Comparison of ENCODE assay signal across 27 cellular contexts in the genomic region with DNA sequence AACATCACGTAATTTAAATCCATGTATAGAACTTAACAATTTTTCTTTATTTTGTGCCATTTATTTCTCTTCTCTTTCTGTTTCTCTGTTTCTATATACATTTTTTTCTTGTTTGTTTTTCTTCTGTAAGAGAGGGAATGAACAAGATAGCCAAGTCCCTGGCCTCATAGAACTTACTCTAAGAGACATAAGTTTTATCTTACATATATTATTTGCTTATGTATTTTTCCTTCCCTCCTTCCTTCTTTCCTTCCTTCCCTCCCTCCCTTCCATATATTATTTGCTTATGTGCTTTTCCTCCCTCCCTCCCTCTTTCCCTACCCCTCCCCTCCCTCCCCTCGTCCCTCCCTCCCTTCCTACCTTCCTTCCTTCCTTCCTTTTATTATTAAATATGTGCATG.
"Had no signal": no experiment of that assay in that cellular context is flagged by ENCODE, and none has a peak within 500 bp of the region (broad histone marks: within the 10 kb centered on the region; RNA-seq: fewer than 3 reads in every experiment).

No MANE protein-coding gene starts in this region.

- H3K4me3 ChIP-seq: stomach, suprapubic skin, testis, thoracic aorta, thyroid gland, tibial artery, tibial nerve, transverse colon, upper lobe of left lung, upper lobe of right lung, uterus, vagina had no signal

- H3K9me3 ChIP-seq: stomach, suprapubic skin, testis, thoracic aorta, thyroid gland, tibial artery, tibial nerve, transverse colon, upper lobe of left lung, upper lobe of right lung, uterus, vagina had no signal

- H3K27ac ChIP-seq: stomach, suprapubic skin, testis, thoracic aorta, thyroid gland, tibial artery, tibial nerve, transverse colon, upper lobe of left lung, upper lobe of right lung, uterus, vagina had no signal

- FAIRE-seq: urothelium cell line had no signal

- ATAC-seq: stimulated activated effector memory CD8-positive, alpha-beta T cell treated with anti-CD3 and anti-CD28 coated beads, Interleukin-12 subunit alpha, Interleukin-12 subunit beta, amount 100 ng/mL, for 72 hours; stimulated activated memory B cell treated with anti-CD40 and anti-IgM and Interleukin-4, amounts not matched to agents 10 μg/mL and 1 μg/mL and 100 μg/mL, for 72 hours; stimulated activated naive B cell treated with anti-CD40 and anti-IgM and Interleukin-4, amounts not matched to agents 10 μg/mL and 1 μg/mL and 100 μg/mL, for 72 hours; stimulated activated naive CD8-positive, alpha-beta T cell treated with anti-CD3 and anti-CD28 coated beads, Interleukin-15, amount 100 ng/mL, for 72 hours; stimulated activated naive CD8-positive, alpha-beta T cell treated with anti-CD3 and anti-CD28 coated beads, Interleukin-15, Interleukin-2, amounts not matched to agents 100 U/mL and 50 U/mL, for 24 hours; upper lobe of right lung had no signal

- H3K4me1 ChIP-seq: stomach, suprapubic skin, testis, thyroid gland, tibial artery, tibial nerve, transverse colon, upper lobe of left lung, upper lobe of right lung, uterus, vagina had no signal

- DNase-seq: stimulated activated CD4-positive, alpha-beta T cell treated with anti-CD3 and anti-CD28 coated beads, Interleukin-2, amount 100 ng/mL, for 48 hours; stimulated activated CD4-positive, alpha-beta T cell treated with anti-CD3 and anti-CD28 coated beads, Interleukin-4, amount 100 ng/mL, for 1 hour; stimulated activated CD4-positive, alpha-beta T cell treated with anti-CD3 and anti-CD28 coated beads, Interleukin-4, amount 100 ng/mL, for 24 hours; stimulated activated CD4-positive, alpha-beta T cell treated with anti-CD3 and anti-CD28 coated beads, Interleukin-4, amount 100 ng/mL, for 4 hours; stimulated activated CD8-positive, alpha-beta memory T cell treated with anti-CD3 and anti-CD28 coated beads, Interleukin-4, amount 100 ng/mL, for 48 hours; stimulated activated naive B cell treated with anti-CD40 and anti-IgM and Interleukin-4, amounts not matched to agents 10 μg/mL and 1 μg/mL and 100 μg/mL, for 72 hours; stimulated activated naive CD4-positive, alpha-beta T cell; stimulated activated naive CD4-positive, alpha-beta T cell treated with Interleukin-2 at 50 U/mL for 16 hours; stimulated activated naive CD8-positive, alpha-beta T cell treated with anti-CD3 and anti-CD28 coated beads, Interleukin-15, amount 100 ng/mL, for 72 hours; stimulated activated naive CD8-positive, alpha-beta T cell treated with anti-CD3 and anti-CD28 coated beads, Interleukin-15, Interleukin-2, amounts not matched to agents 100 U/mL and 50 U/mL, for 24 hours; stomach; substantia nigra; testis; thyroid gland; tibial artery; transverse colon; trophoblast cell; upper lobe of left lung; upper lobe of right lung; uterus had no signal

- H3K27me3 ChIP-seq: stomach, testis, thyroid gland, tibial artery, tibial nerve, transverse colon, upper lobe of left lung, upper lobe of right lung, uterus, vagina had no signal

- H3K36me3 ChIP-seq: stomach, suprapubic skin, thoracic aorta, thyroid gland, tibial artery, tibial nerve, transverse colon, upper lobe of left lung, upper lobe of right lung, uterus, vagina had no signal
